20 cellular contexts compared by ENCODE assay signal in genomic region chr1:87148670-87149069, GRCh38.
DNase-seq lines count a peak whose midpoint lies in the region; ATAC-seq and TF ChIP-seq lines count a peak whose summit lies in the region.
"Had no signal": no experiment of that assay in that cellular context is flagged by ENCODE, and none has a peak within 500 bp of the region (broad histone marks: within the 10 kb centered on the region; RNA-seq: fewer than 3 reads in every experiment).

No MANE protein-coding gene starts in this region.

- H2BK20ac ChIP-seq in IMR-90 (ENCODE audit: low read depth, low read length), result no peak overlapping the region

- H4K20me1 ChIP-seq in BLaER1 treated with 17β-estradiol and CSF1 and Interleukin-3, amounts not matched to agents 10 nM and 100 nM, result no peaks in the 10 kb centered on the region
- no peaks in the 10 kb centered on the region for H4K20me1 ChIP-seq in IMR-90 (ENCODE audit: insufficient read depth, low read length)

- H3K4me3 ChIP-seq in BLaER1 treated with 17β-estradiol and CSF1 and Interleukin-3, amounts not matched to agents 10 nM and 100 nM, result no peak overlapping the region
- no peak overlapping the region for H3K4me3 ChIP-seq in IMR-90 (ENCODE audit: insufficient read depth, low read depth, low read length)
- H3K4me3 ChIP-seq in mucosa of rectum (ENCODE audit: low read length in 2 of 2), result no peak overlapping the region
- H3K4me3 ChIP-seq: right lobe of liver had no signal

- peak overlapping the region in 4 of 11 experiments; percentile 2 to 88 (median 55); a peak in 5 of 22 replicates for H3K27ac ChIP-seq in BLaER1 treated with 17β-estradiol and CSF1 and Interleukin-3, amounts not matched to agents 10 nM and 100 nM
- peak overlapping the region; percentile 43; the same call in 1 of the 2 replicates for H3K27ac ChIP-seq in IMR-90 (ENCODE audit: insufficient read depth, low read length)
- peak overlapping the region; percentile 35 to 38 for H3K27ac ChIP-seq in mucosa of rectum (ENCODE audit: low read depth in 2 of 2, low read length in 2 of 2)
- H3K27ac ChIP-seq: right lobe of liver had no signal

- no peak overlapping the region for H2AK5ac ChIP-seq in IMR-90 (ENCODE audit: low read depth, low read length)

- H3K4me3 Mint-ChIP-seq in T-helper 17 cell, result no peak overlapping the region
- no peak overlapping the region for H3K4me3 Mint-ChIP-seq in activated naive CD4-positive, alpha-beta T cell treated with anti-CD3 and anti-CD28 coated beads, Interleukin-2, amount 10 ng/mL, durations not matched to agents 7 days and 5 days
- H3K4me3 Mint-ChIP-seq: CD4-positive, alpha-beta T cell; stimulated activated effector memory CD8-positive, alpha-beta T cell treated with anti-CD3 and anti-CD28 coated beads, Interleukin-12 subunit alpha, Interleukin-12 subunit beta, amount 100 ng/mL, for 72 hours had no signal

- H3K27me3 ChIP-seq in BLaER1 treated with 17β-estradiol and CSF1 and Interleukin-3, amounts not matched to agents 10 nM and 100 nM, result no peaks in the 10 kb centered on the region; a peak in 1 of 22 replicates
- H3K27me3 ChIP-seq in IMR-90 (ENCODE audit: control insufficient read depth, insufficient read depth, low read length), result peaks cover 4% of the 10 kb centered on the region; the same call in 1 of the 2 replicates
- no peaks in the 10 kb centered on the region for H3K27me3 ChIP-seq in mucosa of rectum (ENCODE audit: control insufficient read depth in 2 of 2, insufficient read depth in 2 of 2, low read length in 2 of 2)
- H3K27me3 ChIP-seq: right lobe of liver had no signal

- TF ChIP-seq RAD21 in IMR-90 (IDR thresholded peaks at IDR 0.05; ENCODE audit: low read length), result no peak

- H3K4me1 Mint-ChIP-seq in T-helper 17 cell, result peaks cover 9% of the 10 kb centered on the region
- peaks cover 18% of the 10 kb centered on the region for H3K4me1 Mint-ChIP-seq in activated naive CD4-positive, alpha-beta T cell treated with anti-CD3 and anti-CD28 coated beads, Interleukin-2, amount 10 ng/mL, durations not matched to agents 7 days and 5 days

- TF ChIP-seq POLR2A in IMR-90 (IDR thresholded peaks at IDR 0.05; ENCODE audit: low read depth, low read length), result no peak

- WGBS in IMR-90 (ENCODE audit: extremely low coverage in 2 of 2, insufficient read length in 1 of 2), 2 experiments, result 96% methylated on average over 3 of the region's 4 CpGs; no CpG with 5 or more reads in 1 of the 2 experiments

- H3K23ac ChIP-seq in IMR-90 (ENCODE audit: low read depth, low read length), result no peak overlapping the region; the same call in 1 of the 2 replicates

- no peak overlapping the region for H2AFZ ChIP-seq in IMR-90 (replicated peaks; ENCODE audit: low read length, poor library complexity)

- TF ChIP-seq CTCF in IMR-90 (conservative IDR thresholded peaks at IDR 0.05; ENCODE audit: low read depth, low read length), result no peak

- peaks cover 5% of the 10 kb centered on the region for H3K36me3 Mint-ChIP-seq in T-helper 17 cell (ENCODE audit: low read depth)
- no peaks in the 10 kb centered on the region for H3K36me3 Mint-ChIP-seq in activated naive CD4-positive, alpha-beta T cell treated with anti-CD3 and anti-CD28 coated beads, Interleukin-2, amount 10 ng/mL, durations not matched to agents 7 days and 5 days
- H3K36me3 Mint-ChIP-seq: stimulated activated effector memory CD8-positive, alpha-beta T cell treated with anti-CD3 and anti-CD28 coated beads, Interleukin-12 subunit alpha, Interleukin-12 subunit beta, amount 100 ng/mL, for 72 hours; WTC11 had no signal

- no peaks in the 10 kb centered on the region for H3K36me3 ChIP-seq in BLaER1 treated with 17β-estradiol and CSF1 and Interleukin-3, amounts not matched to agents 10 nM and 100 nM
- H3K36me3 ChIP-seq in IMR-90 (ENCODE audit: control insufficient read depth, insufficient read depth, low read length) (no peaks in the 10 kb centered on the region), mucosa of rectum (ENCODE audit: control insufficient read depth in 2 of 2, insufficient read depth in 2 of 2, low read length in 2 of 2) (no peaks in the 10 kb centered on the region)
- H3K36me3 ChIP-seq: right lobe of liver had no signal

- H2BK15ac ChIP-seq in IMR-90 (ENCODE audit: low read depth, low read length), result no peak overlapping the region; the same call in 2 of the 3 replicates

- H4K8ac ChIP-seq in IMR-90 (ENCODE audit: low read depth in 2 of 2, low read length in 2 of 2), result no peak overlapping the region

- intact Hi-C loops in IMR-90 (cut with micrococcal nuclease), result no loop called here

- peaks cover 3% of the 10 kb centered on the region; the same call in 1 of the 2 replicates for H3K9me1 ChIP-seq in IMR-90 (ENCODE audit: insufficient read depth, low read length)

- ATAC-seq in IMR-90 (ENCODE audit: low read depth), result no peak
- ATAC-seq in T-helper 17 cell, result no peak
- ATAC-seq in HG03520 (IDR thresholded peaks at IDR 0.05; ENCODE audit: unreplicated experiment), result no peak
- ATAC-seq: right lobe of liver; stimulated activated effector memory CD8-positive, alpha-beta T cell treated with anti-CD3 and anti-CD28 coated beads, Interleukin-12 subunit alpha, Interleukin-12 subunit beta, amount 100 ng/mL, for 72 hours had no signal

- H2BK120ac ChIP-seq in IMR-90 (ENCODE audit: low read depth, low read length), result no peak overlapping the region

- H3K4me2 ChIP-seq in BLaER1 treated with 17β-estradiol and CSF1 and Interleukin-3, amounts not matched to agents 10 nM and 100 nM, result peak overlapping the region in 6 of 11 experiments; percentile 51 to 93 (median 82); a peak in 12 of 22 replicates
- H3K4me2 ChIP-seq in IMR-90 (ENCODE audit: low read depth, low read length), result no peak overlapping the region

- H4K5ac ChIP-seq in IMR-90 (ENCODE audit: low read depth, low read length), result peak overlapping the region; percentile 11; the same call in 1 of the 2 replicates

- no TSS peak for BruUV-seq in IMR-90 (replicated peaks; lab: Mats Ljungman, UMichigan)

- no peak for DNase-seq in IMR-90
- DNase-seq in T-helper 17 cell, result no peak
- no peak for DNase-seq in HK-2 (ENCODE audit: unreplicated experiment)
- no peak for DNase-seq in activated CD4-positive, alpha-beta T cell treated with anti-CD3 and anti-CD28 coated beads for 4 hours
- no peak for DNase-seq in activated naive CD4-positive, alpha-beta T cell treated with anti-CD3 and anti-CD28 coated beads, Interleukin-2, amount 10 ng/mL, durations not matched to agents 7 days and 5 days
- DNase-seq: activated CD4-positive, alpha-beta T cell treated with anti-CD3 and anti-CD28 coated beads, Interleukin-2, amount 50 U/mL, for 48 hours; activated effector memory CD4-positive, alpha-beta T cell treated with Interleukin-2 at 50 U/mL for 16 hours; CD4-positive, alpha-beta T cell; cortex of kidney; DMS 273 treated with DMSO at 0.1 percent for 48 hours; KG1; NCI-H510A treated with DMSO at 0.1 percent for 48 hours; right lobe of liver; SHP77 treated with DMSO at 0.1 percent for 48 hours; T-helper 2 cell had no signal

- in situ Hi-C loops in IMR-90 (cut with MboI; ENCODE audit: low sequenced_read_pairs), result loop anchor here (25.0 kb wide), 1 partner anchor 914 kb away; no protein-coding TSS in a partner anchor

- no peaks in the 10 kb centered on the region for H3K9me3 Mint-ChIP-seq in activated naive CD4-positive, alpha-beta T cell treated with anti-CD3 and anti-CD28 coated beads, Interleukin-2, amount 10 ng/mL, durations not matched to agents 7 days and 5 days
- H3K9me3 Mint-ChIP-seq: CD4-positive, alpha-beta T cell; stimulated activated effector memory CD8-positive, alpha-beta T cell treated with anti-CD3 and anti-CD28 coated beads, Interleukin-12 subunit alpha, Interleukin-12 subunit beta, amount 100 ng/mL, for 72 hours had no signal

- H3K4ac ChIP-seq in IMR-90 (ENCODE audit: low read depth, low read length), result 0 out of 2 replicates have a peak overlapping the region, but pooled peaks have one; percentile 2

- CTCF ChIA-PET in IMR-90 (lab: Yijun Ruan, JAX), result no interaction called here
- CTCF ChIA-PET in activated naive CD4-positive, alpha-beta T cell treated with anti-CD3 and anti-CD28 coated beads, Interleukin-2, amount 10 ng/mL, durations not matched to agents 7 days and 5 days (lab: Charles Lee), result interaction anchor here (1.4 kb wide), 2 partner anchors 18 to 48 kb away, joined by 3 read pairs; no protein-coding TSS in a partner anchor

- H2AK9ac ChIP-seq in IMR-90 (replicated peaks; ENCODE audit: low read depth, low read length, poor library complexity), result no peak overlapping the region

- H4K91ac ChIP-seq in IMR-90 (ENCODE audit: insufficient read depth, low read depth, low read length), result peak overlapping the region; percentile 18; the same call in 1 of the 2 replicates

- no peaks in the 10 kb centered on the region for H3K79me1 ChIP-seq in IMR-90 (ENCODE audit: low read depth in 1 of 2, low read length in 2 of 2)

- dilution Hi-C loops in IMR-90 (cut with HindIII; ENCODE audit: low sequenced_read_pairs, unreplicated experiment), result no loop called here

- peaks cover 60% of the 10 kb centered on the region for H3K27me3 Mint-ChIP-seq in T-helper 17 cell
- H3K27me3 Mint-ChIP-seq in activated naive CD4-positive, alpha-beta T cell treated with anti-CD3 and anti-CD28 coated beads, Interleukin-2, amount 10 ng/mL, durations not matched to agents 7 days and 5 days, result peaks cover 57% of the 10 kb centered on the region

- no peak overlapping the region for H3K9ac ChIP-seq in BLaER1 treated with 17β-estradiol and CSF1 and Interleukin-3, amounts not matched to agents 10 nM and 100 nM
- no peak overlapping the region for H3K9ac ChIP-seq in IMR-90 (ENCODE audit: low read depth, low read length)
- H3K9ac ChIP-seq in mucosa of rectum (ENCODE audit: low read depth in 1 of 2, low read length in 2 of 2), result no peak overlapping the region

- H3K18ac ChIP-seq in IMR-90 (ENCODE audit: low read depth, low read length), result no peak overlapping the region; the same call in 1 of the 2 replicates

- no peak overlapping the region for H2BK5ac ChIP-seq in IMR-90 (ENCODE audit: low read depth, low read length, poor library complexity, severe bottlenecking)

- peaks cover 28 to 68% (median 52%) of the 10 kb centered on the region in 10 experiments for H3K4me1 ChIP-seq in BLaER1 treated with 17β-estradiol and CSF1 and Interleukin-3, amounts not matched to agents 10 nM and 100 nM
- peaks cover 17% of the 10 kb centered on the region; the same call in 1 of the 2 replicates for H3K4me1 ChIP-seq in IMR-90 (ENCODE audit: control insufficient read depth, insufficient read depth, low read length)
- peaks cover 5 to 17% of the 10 kb centered on the region in 2 donors for H3K4me1 ChIP-seq in mucosa of rectum (ENCODE audit: control insufficient read depth in 2 of 2, insufficient read depth in 2 of 2, low read length in 2 of 2)

- no peaks in the 10 kb centered on the region; a peak in 1 of 22 replicates for H3K9me3 ChIP-seq in BLaER1 treated with 17β-estradiol and CSF1 and Interleukin-3, amounts not matched to agents 10 nM and 100 nM (replicated peaks in 1 of 11)
- H3K9me3 ChIP-seq in IMR-90 (ENCODE audit: control insufficient read depth, insufficient read depth, low read length) (no peaks in the 10 kb centered on the region), T-helper 17 cell (ENCODE audit: control insufficient read depth, low read length, poor library complexity, severe bottlenecking) (no peaks in the 10 kb centered on the region), mucosa of rectum (ENCODE audit: control insufficient read depth in 2 of 2, low read length in 2 of 2) (no peaks in the 10 kb centered on the region)
- H3K9me3 ChIP-seq: right lobe of liver had no signal

- no peak overlapping the region for H3K14ac ChIP-seq in IMR-90 (replicated peaks; ENCODE audit: low read depth, low read length)

- no peak overlapping the region for H3K56ac ChIP-seq in IMR-90 (ENCODE audit: extremely low read depth, insufficient read depth, low read length)

- POLR2A ChIA-PET in IMR-90 (lab: Charles Lee; ENCODE audit: unreplicated experiment), result no interaction called here

- H3K27ac Mint-ChIP-seq in T-helper 17 cell, result peak overlapping the region; percentile 21
- no peak overlapping the region for H3K27ac Mint-ChIP-seq in activated naive CD4-positive, alpha-beta T cell treated with anti-CD3 and anti-CD28 coated beads, Interleukin-2, amount 10 ng/mL, durations not matched to agents 7 days and 5 days
- H3K27ac Mint-ChIP-seq: CD4-positive, alpha-beta T cell; stimulated activated effector memory CD8-positive, alpha-beta T cell treated with anti-CD3 and anti-CD28 coated beads, Interleukin-12 subunit alpha, Interleukin-12 subunit beta, amount 100 ng/mL, for 72 hours had no signal
